In genomic region chr10:117218654-117219053, GRCh38 we compare ENCODE assay signal across 39 cellular contexts. TPM values are rescaled to one million over a fixed set of nuclear protein-coding genes. Genes with fewer than 3 reads are reported as not detected.
DNase-seq lines count a peak whose midpoint lies in the region; ATAC-seq, FAIRE-seq and TF ChIP-seq lines count a peak whose summit lies in the region.
"Had no signal": no experiment of that assay in that cellular context is flagged by ENCODE, and none has a peak within 500 bp of the region (broad histone marks: within the 10 kb centered on the region; RNA-seq: fewer than 3 reads in every experiment).

No MANE protein-coding gene starts in this region.

- no peaks in the 10 kb centered on the region; a peak in 2 of 4 replicates for H3K27me3 ChIP-seq in GM12878 (replicated peaks in 1 of 2; ENCODE audit: control insufficient read depth in 2 of 2, insufficient read depth in 2 of 2, low read length in 1 of 2)
- H3K27me3 ChIP-seq: right lobe of liver, thyroid gland had no signal

- H3K27ac ChIP-seq in GM12878 (ENCODE audit: control insufficient read depth, insufficient read depth): no peak overlapping the region
- H3K27ac ChIP-seq: adrenal gland, body of pancreas, esophagus squamous epithelium, foreskin keratinocyte, heart left ventricle, prostate gland, right lobe of liver, thyroid gland had no signal

- intact Hi-C loops in GM12878 (cut with micrococcal nuclease; ENCODE audit: unreplicated experiment) (loop anchor here (5.0 to 10.0 kb wide), 4 partner anchors 224 to 1024 kb away; no protein-coding TSS in a partner anchor), posterior vena cava (cut with DNase I) (no loop called here), left colon (cut with DNase I, micrococcal nuclease) (loop anchor here in 1 of 2 donors (10.0 kb wide), 1 partner anchor 96 kb away; no protein-coding TSS in a partner anchor)

- 37% methylated on average over 8 of the region's 8 CpGs for WGBS in GM12878 (ENCODE audit: insufficient coverage, insufficient replicate concordance, low lambda C conversion rate, missing lambda C conversion rate)

- H3K4me3 ChIP-seq in GM12878: no peak overlapping the region
- H3K4me3 ChIP-seq: adrenal gland, body of pancreas, esophagus squamous epithelium, heart left ventricle, prostate gland, right lobe of liver, thyroid gland had no signal

- peaks cover 3% of the 10 kb centered on the region; the same call in 1 of the 2 replicates for H3K4me1 ChIP-seq in GM12878 (ENCODE audit: control insufficient read depth, insufficient read depth, low read length)
- H3K4me1 ChIP-seq: foreskin keratinocyte had no signal

- no peak for TF ChIP-seq RAD21 in GM12878 (IDR thresholded peaks at IDR 0.05; ENCODE audit: insufficient read depth, low read depth, low read length)

- TF ChIP-seq EP300 in GM12878 (IDR thresholded peaks at IDR 0.05; ENCODE audit: borderline replicate concordance in 1 of 2, control insufficient read depth in 1 of 2, low read depth in 2 of 2, low read length in 2 of 2): no peak

- SMC1A ChIA-PET in GM12878 (lab: Charles Lee; ENCODE audit: uncharacterized antibody, unreplicated experiment): interaction anchor here (0.8 to 4.9 kb wide), 5 partner anchors 33 to 259 kb away, joined by 3 to 44 read pairs (median 3); no protein-coding TSS in a partner anchor

- ATAC-seq in GM12878 (no peak), left colon (no peak), HG03520 (IDR thresholded peaks at IDR 0.05; ENCODE audit: unreplicated experiment) (no peak)
- ATAC-seq: activated T-cell treated with anti-CD3 and anti-CD28 coated beads, Interleukin-2, amount 50 U/mL, for 72 hours; body of pancreas; foreskin keratinocyte; heart left ventricle; left ventricle myocardium superior; right lobe of liver; Right ventricle myocardium inferior; SK-N-SH treated with all-trans-retinoic acid at 6 μM for 48 hours had no signal

- no TSS peak for BruUV-seq in GM12878 (replicated peaks; lab: Mats Ljungman, UMichigan)

- H3K36me3 ChIP-seq in GM12878 (ENCODE audit: control insufficient read depth in 2 of 2, insufficient read depth in 2 of 2, low read length in 1 of 2): no peaks in the 10 kb centered on the region
- H3K36me3 ChIP-seq: adrenal gland, BE2C, esophagus squamous epithelium, heart left ventricle, prostate gland, right lobe of liver, thyroid gland had no signal

- no peak overlapping the region for H3K9ac ChIP-seq in GM12878 (ENCODE audit: control insufficient read depth, insufficient read depth, low read length)

- TF ChIP-seq POLR2A in GM12878 (IDR thresholded peaks at IDR 0.05; ENCODE audit: low read depth, low read length): no peak

- no peak for FAIRE-seq in GM12878 (lab: Jason Lieb, UNC)
- FAIRE-seq: A204.1, HTR-8/SVneo, keratinocyte, TTC549 had no signal

- POLR2A ChIA-PET in GM12878 (lab: Charles Lee): no interaction called here

- CTCF ChIA-PET in GM12878 (lab: Yijun Ruan, JAX): interaction anchor here (0.7 to 5.1 kb wide), 8 partner anchors 11 to 1024 kb away, joined by 3 to 136 read pairs (median 25); no protein-coding TSS in a partner anchor

- no peaks in the 10 kb centered on the region for H3K9me3 ChIP-seq in GM12878 (replicated peaks; ENCODE audit: control insufficient read depth, insufficient read depth, low read length)
- H3K9me3 ChIP-seq: adrenal gland, BE2C, body of pancreas, esophagus squamous epithelium, heart left ventricle, prostate gland, right lobe of liver, thyroid gland had no signal

- no peaks in the 10 kb centered on the region for H4K20me1 ChIP-seq in GM12878 (ENCODE audit: control insufficient read depth, insufficient read depth)

- H3K79me2 ChIP-seq in GM12878 (ENCODE audit: control insufficient read depth, insufficient read depth, low read length): no peaks in the 10 kb centered on the region

- no peak overlapping the region for H2AFZ ChIP-seq in GM12878 (ENCODE audit: control insufficient read depth, low read depth, low read length)

- no peak for TF ChIP-seq CTCF in GM12878 (IDR thresholded peaks at IDR 0.05 in 2 of 3, conservative IDR thresholded peaks at IDR 0.05 in 1 of 3; ENCODE audit: control insufficient read depth in 2 of 3, extremely low read depth in 1 of 3, insufficient read depth in 1 of 3, low read depth in 3 of 3, low read length in 3 of 3)
- no peak for TF ChIP-seq CTCF in GM20000 (IDR thresholded peaks at IDR 0.05; ENCODE audit: extremely low read depth, missing control alignments)

- RAD21 ChIA-PET in GM12878 (lab: Charles Lee; ENCODE audit: unreplicated experiment): no interaction called here

- in situ Hi-C loops in GM12878 (cut with MboI): no loop called here

- DNase-seq in NCI-H748 (lab: John Stamatoyannopoulos, UW; ENCODE audit: unreplicated experiment) (peak; percentile 14), NCI-H748 treated with DMSO at 0.1 percent for 48 hours (lab: John Stamatoyannopoulos, UW) (no peak), NAMALWA (ENCODE audit: low spot score) (peak; percentile 28), GM12878 (ENCODE audit: low read depth, low spot score) (no peak), posterior vena cava (ENCODE audit: low spot score) (peak; percentile 25), GM20000 (ENCODE audit: low spot score) (no peak), left colon (no peak)
- DNase-seq: activated CD4-positive, alpha-beta T cell treated with anti-CD3 and anti-CD28 coated beads, Interleukin-2, amount 50 U/mL, for 48 hours; activated naive CD4-positive, alpha-beta T cell treated with Interleukin-2 at 50 U/mL for 16 hours; activated T-cell treated with anti-CD3 and anti-CD28 coated beads, Interleukin-2, amount 50 U/mL, for 72 hours; adrenal gland; BE2C; body of pancreas; dermis blood vessel endothelial cell; DMS53; esophagus squamous epithelium; foreskin keratinocyte; GF-D8; GOT3; heart left ventricle; KBM-7; left ventricle myocardium superior; NCI-H1417; NCI-H2081 treated with DMSO at 0.1 percent for 48 hours; NCI-H446 treated with DMSO at 0.1 percent for 48 hours; nucleus accumbens; right lobe of liver; stimulated activated CD4-positive, alpha-beta T cell treated with anti-CD3 and anti-CD28 coated beads, Interleukin-4, amount 100 ng/mL, for 1 hour; thyroid gland had no signal

- no peak overlapping the region for H3K4me2 ChIP-seq in GM12878 (ENCODE audit: control insufficient read depth, insufficient read depth)

TF ChIP-seq in GM12878, 131 proteins besides CTCF, POLR2A, EP300 and RAD21 (continues in another document):
- TF ChIP-seq E2F4 (IDR thresholded peaks at IDR 0.05; ENCODE audit: low read depth, low read length): no peak

RNA-seq across cellular contexts. Expression of gene KCNK18, which starts 21.4 kb away (rescaled TPM):
- total RNA-seq in GM12878 (2013; cell fraction: nucleolus; rRNA removed): not detected in 2 replicates
- not detected in 2 replicates for total RNA-seq in GM12878 (2014; rRNA removed)
- total RNA-seq in GM12878 (2014; rRNA removed; fragmentation: Illumina TruSeq; extraction: Trizol): not detected in 2 replicates
- not detected in 2 replicates for total RNA-seq in GM12878 (2021)
- not detected for polyA plus RNA-seq in GM12878 (2011; ENCODE audit: low read depth)
- not detected in 2 replicates for polyA plus RNA-seq in GM12878 (2011; rRNA removed)
- not detected in 2 replicates for polyA plus RNA-seq in GM12878 (2011; cell fraction: cytosol; rRNA removed)
- polyA plus RNA-seq in GM12878 (2011; cell fraction: nucleus; rRNA removed): not detected in 2 replicates
- not detected in 2 replicates for polyA plus RNA-seq in GM12878 (2012)
- polyA plus RNA-seq in GM12878 (2014; fragmentation: Illumina TruSeq; extraction: Trizol): not detected in 2 replicates
- polyA plus RNA-seq in GM12878 (2014; fragmentation: Nextera tagmentation; extraction: Ambion mirVana): not detected
- not detected in 2 replicates for polyA plus RNA-seq in GM12878 (2014; rRNA removed)
- polyA plus RNA-seq in GM12878 (2016; fragmentation: Nextera tagmentation; extraction: Ambion mirVana): not detected
- polyA minus RNA-seq in GM12878 (2011; rRNA and poly(A)+ RNA removed): not detected in 2 replicates
- polyA minus RNA-seq in GM12878 (2011; cell fraction: cytosol; rRNA and poly(A)+ RNA removed): not detected in 2 replicates
- not detected in 2 replicates for polyA minus RNA-seq in GM12878 (2011; cell fraction: nucleus; rRNA and poly(A)+ RNA removed)
- total RNA-seq in posterior vena cava: not detected
- not detected for total RNA-seq in left colon
- total RNA-seq: activated T-cell treated with anti-CD3 and anti-CD28 coated beads, Interleukin-2, amount 50 U/mL, for 72 hours; adrenal gland; body of pancreas; dermis blood vessel endothelial cell; esophagus squamous epithelium; foreskin keratinocyte; heart left ventricle; left ventricle myocardium superior; MCF 10A; mesenteric fat pad; prostate gland; right lobe of liver; Right ventricle myocardium inferior; thyroid gland had no signal
- polyA plus RNA-seq: adrenal gland, foreskin keratinocyte, heart left ventricle, keratinocyte had no signal

RNA-seq across cellular contexts. Expression of gene SLC18A2, which starts 22.3 kb away (rescaled TPM):
- not detected in 2 replicates for total RNA-seq in GM12878 (2013; cell fraction: nucleolus; rRNA removed)
- total RNA-seq in GM12878 (2014; rRNA removed): under 0.01 and 0.06 TPM in 2 replicates
- total RNA-seq in GM12878 (2014; rRNA removed; fragmentation: Illumina TruSeq; extraction: Trizol): not detected in 2 replicates
- total RNA-seq in GM12878 (2021): not detected in 2 replicates
- polyA plus RNA-seq in GM12878 (2011; ENCODE audit: low read depth): not detected
- not detected in 2 replicates for polyA plus RNA-seq in GM12878 (2011; rRNA removed)
- 0.01 TPM in 1 of 2 replicates, not detected in the other for polyA plus RNA-seq in GM12878 (2011; cell fraction: cytosol; rRNA removed)
- polyA plus RNA-seq in GM12878 (2011; cell fraction: nucleus; rRNA removed): 0.03 TPM in 1 of 2 replicates, not detected in the other
- 0.03 and 0.14 TPM in 2 replicates for polyA plus RNA-seq in GM12878 (2012)
- polyA plus RNA-seq in GM12878 (2014; fragmentation: Illumina TruSeq; extraction: Trizol): not detected in 2 replicates
- 1 to 10 TPM in 1 of 2 experiments, under 1 TPM in 1; 0.75 to 1.1 TPM for polyA plus RNA-seq in GM12878 (2014; fragmentation: Nextera tagmentation; extraction: Ambion mirVana)
- not detected in 2 replicates for polyA plus RNA-seq in GM12878 (2014; rRNA removed)
- polyA plus RNA-seq in GM12878 (2016; fragmentation: Nextera tagmentation; extraction: Ambion mirVana): under 1 TPM; 0.13 to 0.25 TPM
- polyA minus RNA-seq in GM12878 (2011; rRNA and poly(A)+ RNA removed): not detected in 2 replicates
- polyA minus RNA-seq in GM12878 (2011; cell fraction: cytosol; rRNA and poly(A)+ RNA removed): not detected in 2 replicates
- polyA minus RNA-seq in GM12878 (2011; cell fraction: nucleus; rRNA and poly(A)+ RNA removed): not detected in 2 replicates
- total RNA-seq in posterior vena cava: 1 to 10 TPM in 1 of 2 donors, under 1 TPM in 1; 0.81 to 2.7 TPM
- total RNA-seq in left colon: 1 to 10 TPM in 1 of 2 donors, under 1 TPM in 1; 0.37 to 1.6 TPM
- total RNA-seq: dermis blood vessel endothelial cell, foreskin keratinocyte, MCF 10A had no signal
- polyA plus RNA-seq: foreskin keratinocyte, keratinocyte had no signal

Comparison
In these comparisons a context has a peak if more than half of its experiments do, and no peak if none do; other contexts are left out.
1. DNase-seq: peak in NCI-H748 (single experiment), NAMALWA (single experiment) and posterior vena cava (single experiment); none in NCI-H748 treated with DMSO at 0.1 percent for 48 hours (single experiment), GM12878 (single experiment), GM20000 (single experiment) and left colon (0 of 2).